ENCODE assay signal across 8 cellular contexts in the genomic region with DNA sequence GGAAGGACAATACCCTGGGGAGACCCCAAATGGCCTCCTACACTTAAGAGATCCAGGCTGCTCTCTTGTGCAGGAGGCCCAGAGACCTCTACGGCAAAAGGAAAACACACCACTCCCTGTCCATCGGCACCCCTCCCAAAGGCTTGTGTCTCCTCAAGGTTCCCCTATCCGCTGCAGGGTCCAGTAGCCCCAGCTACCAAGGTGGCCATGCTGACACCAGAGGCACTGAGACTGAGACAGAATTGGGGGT. TPM values are rescaled to one million over a fixed set of nuclear protein-coding genes. Genes with fewer than 3 reads are reported as not detected.
DNase-seq lines count a peak whose midpoint lies in the region; ATAC-seq and TF ChIP-seq lines count a peak whose summit lies in the region.

No MANE protein-coding gene starts in this region.

- H3K27ac Mint-ChIP-seq in T-helper 1 cell treated with Interleukin-12 subunit alpha and Interleukin-12 subunit beta and Interleukin-4 antibody, amounts not matched to agents 30 μg/mL and 1 μg/mL, for 36 hours, result peak overlapping the region; percentile 100
- peak overlapping the region; percentile 100 for H3K27ac Mint-ChIP-seq in activated CD8-positive, alpha-beta T cell treated with anti-CD3 and anti-CD28 coated beads, Interleukin-2, amount 10 ng/mL, durations not matched to agents 7 days and 5 days

- no peaks in the 10 kb centered on the region for H3K27me3 Mint-ChIP-seq in T-helper 1 cell treated with Interleukin-12 subunit alpha and Interleukin-12 subunit beta and Interleukin-4 antibody, amounts not matched to agents 30 μg/mL and 1 μg/mL, for 36 hours (ENCODE audit: low read depth)
- no peaks in the 10 kb centered on the region for H3K27me3 Mint-ChIP-seq in activated CD8-positive, alpha-beta T cell treated with anti-CD3 and anti-CD28 coated beads, Interleukin-2, amount 10 ng/mL, durations not matched to agents 7 days and 5 days (ENCODE audit: low read depth)

- no peaks in the 10 kb centered on the region for H3K9me3 ChIP-seq in spleen

- POLR2A ChIA-PET in activated CD8-positive, alpha-beta T cell treated with anti-CD3 and anti-CD28 coated beads, Interleukin-2, amount 10 ng/mL, durations not matched to agents 7 days and 5 days (lab: Charles Lee), result interaction anchor here (0.6 to 5.2 kb wide), 14 partner anchors 12 to 409 kb away, joined by 3 to 74 read pairs (median 6); a partner anchor contains a TSS

- no peaks in the 10 kb centered on the region for H3K27me3 ChIP-seq in spleen (replicated peaks in 1 of 7)

- no peak for TF ChIP-seq POLR2A in spleen (IDR thresholded peaks at IDR 0.05)

- CTCF ChIA-PET in activated CD8-positive, alpha-beta T cell treated with anti-CD3 and anti-CD28 coated beads, Interleukin-2, amount 10 ng/mL, durations not matched to agents 7 days and 5 days (lab: Charles Lee), result interaction anchor here (1.0 to 2.4 kb wide), 3 partner anchors 42 to 221 kb away, joined by 3 to 8 read pairs (median 3); a partner anchor contains a TSS

- H3K4me1 ChIP-seq in spleen, result peaks cover 44 to 74% (median 65%) of the 10 kb centered on the region in 6 donors

- intact Hi-C loops in spleen (cut with DNase I; ENCODE audit: low total_unique reads), result no loop called here

- H3K36me3 ChIP-seq in spleen, result peaks cover 0 to 51% (median 40%) of the 10 kb centered on the region in 6 donors

- H3K27ac ChIP-seq in spleen, result peak overlapping the region; percentile 98 to 100 (median 99)

- WGBS in spleen, 5 donors, result 0 to 1% (median 0%) methylated on average over 3 of the region's 3 CpGs

- no peak for DNase-seq in T-helper 1 cell
- no peak for DNase-seq in activated CD8-positive, alpha-beta T cell treated with anti-CD3 and anti-CD28 coated beads, Interleukin-2, amount 10 ng/mL, durations not matched to agents 7 days and 5 days
- peak; percentile 30 for DNase-seq in germinal center (ENCODE audit: low spot score)
- no peak for DNase-seq in spleen
- no peak for DNase-seq in NCI-H2171 (lab: John Stamatoyannopoulos, UW)
- no peak for DNase-seq in SKM-1 (lab: John Stamatoyannopoulos, UW; ENCODE audit: unreplicated experiment)

- no peak for TF ChIP-seq CTCF in spleen (IDR thresholded peaks at IDR 0.05 in 8 of 11, conservative IDR thresholded peaks at IDR 0.05 in 3 of 11)

- H3K9me3 Mint-ChIP-seq in T-helper 1 cell treated with Interleukin-12 subunit alpha and Interleukin-12 subunit beta and Interleukin-4 antibody, amounts not matched to agents 30 μg/mL and 1 μg/mL, for 36 hours, result no peaks in the 10 kb centered on the region
- H3K9me3 Mint-ChIP-seq in activated CD8-positive, alpha-beta T cell treated with anti-CD3 and anti-CD28 coated beads, Interleukin-2, amount 10 ng/mL, durations not matched to agents 7 days and 5 days (ENCODE audit: insufficient read depth), result no peaks in the 10 kb centered on the region

- peak overlapping the region; percentile 94 for H3K4me3 Mint-ChIP-seq in T-helper 1 cell treated with Interleukin-12 subunit alpha and Interleukin-12 subunit beta and Interleukin-4 antibody, amounts not matched to agents 30 μg/mL and 1 μg/mL, for 36 hours
- peak overlapping the region; percentile 86 for H3K4me3 Mint-ChIP-seq in activated CD8-positive, alpha-beta T cell treated with anti-CD3 and anti-CD28 coated beads, Interleukin-2, amount 10 ng/mL, durations not matched to agents 7 days and 5 days

- H3K4me3 ChIP-seq in spleen, result peak overlapping the region; percentile 51 to 90 (median 78)

- peaks cover 51% of the 10 kb centered on the region for H3K36me3 Mint-ChIP-seq in T-helper 1 cell treated with Interleukin-12 subunit alpha and Interleukin-12 subunit beta and Interleukin-4 antibody, amounts not matched to agents 30 μg/mL and 1 μg/mL, for 36 hours (ENCODE audit: low read depth)
- H3K36me3 Mint-ChIP-seq in activated CD8-positive, alpha-beta T cell treated with anti-CD3 and anti-CD28 coated beads, Interleukin-2, amount 10 ng/mL, durations not matched to agents 7 days and 5 days (ENCODE audit: low read depth), result peaks cover 65% of the 10 kb centered on the region

- no peak for ATAC-seq in activated CD8-positive, alpha-beta T cell treated with anti-CD3 and anti-CD28 coated beads, Interleukin-2, amount 10 ng/mL, durations not matched to agents 7 days and 5 days
- ATAC-seq in HG03378 (IDR thresholded peaks at IDR 0.05; ENCODE audit: unreplicated experiment), result no peak

- H3K4me1 Mint-ChIP-seq in T-helper 1 cell treated with Interleukin-12 subunit alpha and Interleukin-12 subunit beta and Interleukin-4 antibody, amounts not matched to agents 30 μg/mL and 1 μg/mL, for 36 hours (ENCODE audit: low read depth), result peaks cover 50% of the 10 kb centered on the region
- H3K4me1 Mint-ChIP-seq in activated CD8-positive, alpha-beta T cell treated with anti-CD3 and anti-CD28 coated beads, Interleukin-2, amount 10 ng/mL, durations not matched to agents 7 days and 5 days (ENCODE audit: low read depth), result peaks cover 56% of the 10 kb centered on the region

RNA-seq across cellular contexts. Expression of a gene that starts 0.6 kb away (rescaled TPM):
- total RNA-seq in activated CD8-positive, alpha-beta T cell treated with anti-CD3 and anti-CD28 coated beads, Interleukin-2, amount 10 ng/mL, durations not matched to agents 7 days and 5 days, result 10 to 100 TPM; 14.9 to 15.0 TPM
- 10 to 100 TPM; 18.0 to 27.7 (median 21.6) TPM for total RNA-seq in spleen
- 10 to 100 TPM; 39.8 to 43.9 (median 43.4) TPM for polyA plus RNA-seq in spleen

RNA-seq across cellular contexts. Expression of a gene that starts 2.9 kb away (rescaled TPM):
- 10 to 100 TPM; 68.4 to 71.4 TPM for total RNA-seq in activated CD8-positive, alpha-beta T cell treated with anti-CD3 and anti-CD28 coated beads, Interleukin-2, amount 10 ng/mL, durations not matched to agents 7 days and 5 days
- 100 to 1,000 TPM in 4 of 7 donors, 10 to 100 TPM in 3; 52.9 to 171 (median 110) TPM for total RNA-seq in spleen
- polyA plus RNA-seq in spleen, result 10 to 100 TPM; 14.8 to 65.0 (median 61.2) TPM

RNA-seq across cellular contexts. Expression of a gene that starts 27.3 kb away (rescaled TPM):
- 10 to 100 TPM; 89.3 to 96.5 TPM for total RNA-seq in activated CD8-positive, alpha-beta T cell treated with anti-CD3 and anti-CD28 coated beads, Interleukin-2, amount 10 ng/mL, durations not matched to agents 7 days and 5 days
- 100 to 1,000 TPM in 4 of 7 donors, 10 to 100 TPM in 3; 68.5 to 152 (median 101) TPM for total RNA-seq in spleen
- 10 to 100 TPM; 53.3 to 67.3 (median 66.8) TPM for polyA plus RNA-seq in spleen

RNA-seq across cellular contexts. Expression of a gene that starts 30.2 kb away (rescaled TPM):
- 1 to 10 TPM in 1 of 2 experiments, under 1 TPM in 1; 0.99 to 1.4 TPM for total RNA-seq in activated CD8-positive, alpha-beta T cell treated with anti-CD3 and anti-CD28 coated beads, Interleukin-2, amount 10 ng/mL, durations not matched to agents 7 days and 5 days
- total RNA-seq in spleen, result under 1 TPM in 6 of 7 donors, not detected in 1; 0.09 to 0.76 (median 0.32) TPM
- under 1 TPM; 0.07 to 0.13 (median 0.08) TPM for polyA plus RNA-seq in spleen

RNA-seq across cellular contexts. Expression of a gene that starts 31.8 kb away (rescaled TPM):
- 100 to 1,000 TPM; 275 to 291 TPM for total RNA-seq in activated CD8-positive, alpha-beta T cell treated with anti-CD3 and anti-CD28 coated beads, Interleukin-2, amount 10 ng/mL, durations not matched to agents 7 days and 5 days
- 100 to 1,000 TPM in 4 of 7 donors, 10 to 100 TPM in 3; 72.4 to 186 (median 146) TPM for total RNA-seq in spleen
- polyA plus RNA-seq in spleen, result 100 to 1,000 TPM in 1 of 3 donors, 10 to 100 TPM in 2; 67.4 to 104 (median 89.2) TPM
